Comparison of ENCODE assay signal across 1 cellular context in genomic region chr12:51977320-51977753, GRCh38.
A peak's percentile ranks its signal among the peaks of the same experiment; 100 is the strongest.
TF ChIP-seq lines count a peak whose summit lies in the region.

No MANE protein-coding gene starts in this region.

TF ChIP-seq in HepG2, 621 proteins besides CTCF, POLR2A, EP300 and RAD21 (continues in another document):
- TF ChIP-seq KDM2A (CRISPR knock-in tag; IDR thresholded peaks at IDR 0.05; ENCODE audit: borderline replicate concordance, low read depth) (no peak), ZFP41 (CRISPR knock-in tag; IDR thresholded peaks at IDR 0.05; ENCODE audit: borderline replicate concordance) (no peak), ZNF33A (CRISPR knock-in tag; IDR thresholded peaks at IDR 0.05; ENCODE audit: borderline replicate concordance) (no peak), STAT5B (CRISPR knock-in tag; IDR thresholded peaks at IDR 0.05) (no peak), TOPORS (CRISPR knock-in tag; IDR thresholded peaks at IDR 0.05) (no peak), CC2D1A (CRISPR knock-in tag; IDR thresholded peaks at IDR 0.05) (no peak), ZNF768 (CRISPR knock-in tag; IDR thresholded peaks at IDR 0.05) (no peak), ZNF354B (CRISPR knock-in tag; IDR thresholded peaks at IDR 0.05) (no peak), GATA4 (IDR thresholded peaks at IDR 0.05; ENCODE audit: borderline replicate concordance, low read depth) (no peak), ZNF546 (CRISPR knock-in tag; conservative IDR thresholded peaks at IDR 0.05) (no peak), ZNF883 (CRISPR knock-in tag; IDR thresholded peaks at IDR 0.05; ENCODE audit: not compliant biosample characterization) (no peak), ZMYM4 (CRISPR knock-in tag; IDR thresholded peaks at IDR 0.05) (0 out of 2 replicates have a peak, but pooled peaks have one; percentile 25), GABPB1 (CRISPR knock-in tag; IDR thresholded peaks at IDR 0.05) (peak; percentile 53; the same call in 1 of the 2 replicates), ARNTL (CRISPR knock-in tag; IDR thresholded peaks at IDR 0.05) (0 out of 2 replicates have a peak, but pooled peaks have one; percentile 21), MIXL1 (CRISPR knock-in tag; IDR thresholded peaks at IDR 0.05) (0 out of 2 replicates have a peak, but pooled peaks have one; percentile 1), PRPF4 (IDR thresholded peaks at IDR 0.05; ENCODE audit: low read depth, low read length, poor library complexity, severe bottlenecking) (peak; percentile 12), ETV6 (CRISPR knock-in tag; conservative IDR thresholded peaks at IDR 0.05) (no peak), NCOR1 (IDR thresholded peaks at IDR 0.05; ENCODE audit: borderline replicate concordance, low read length) (no peak), ATF4 (CRISPR knock-in tag; IDR thresholded peaks at IDR 0.05) (no peak), ZNF501 (CRISPR knock-in tag; IDR thresholded peaks at IDR 0.05) (no peak), SOX13 (IDR thresholded peaks at IDR 0.05) (no peak), SOX13 (CRISPR knock-in tag; conservative IDR thresholded peaks at IDR 0.05 in 1 of 2, IDR thresholded peaks at IDR 0.05 in 1 of 2) (0 out of 4 replicates have a peak, but pooled peaks of 1 of the 2 experiments have one; percentile 7), HOXA3 (CRISPR knock-in tag; IDR thresholded peaks at IDR 0.05) (peak; percentile 6; the same call in 1 of the 2 replicates), ZNF792 (CRISPR knock-in tag; IDR thresholded peaks at IDR 0.05) (no peak), ZNF556 (CRISPR knock-in tag; IDR thresholded peaks at IDR 0.05; ENCODE audit: borderline replicate concordance) (no peak), ZKSCAN8 (CRISPR knock-in tag; IDR thresholded peaks at IDR 0.05; ENCODE audit: borderline replicate concordance) (no peak), CEBPB (IDR thresholded peaks at IDR 0.05; ENCODE audit: borderline replicate concordance, low read depth, low read length) (peak; percentile 80), NONO (IDR thresholded peaks at IDR 0.05) (no peak), NONO (CRISPR knock-in tag; conservative IDR thresholded peaks at IDR 0.05) (0 out of 2 replicates have a peak, but pooled peaks have one; percentile 6), CEBPG (CRISPR knock-in tag; IDR thresholded peaks at IDR 0.05) (peak; percentile 11; the same call in 1 of the 2 replicates), CBFB (CRISPR knock-in tag; IDR thresholded peaks at IDR 0.05) (no peak), ZBTB33 (CRISPR knock-in tag; IDR thresholded peaks at IDR 0.05) (peak; percentile 65; the same call in 1 of the 2 replicates), GABPA (IDR thresholded peaks at IDR 0.05; ENCODE audit: low read depth, low read length) (no peak), GABPA (CRISPR knock-in tag; IDR thresholded peaks at IDR 0.05; ENCODE audit: low read depth) (0 out of 2 replicates have a peak, but pooled peaks have one; percentile 8), ATF2 (CRISPR knock-in tag; IDR thresholded peaks at IDR 0.05) (no peak), SRSF1 (optimal IDR thresholded peaks at IDR 0.05; ENCODE audit: low read depth, low read length) (no peak), ZNF749 (CRISPR knock-in tag; IDR thresholded peaks at IDR 0.05; ENCODE audit: borderline replicate concordance) (no peak), ZNF691 (CRISPR knock-in tag; IDR thresholded peaks at IDR 0.05; ENCODE audit: borderline replicate concordance, low read depth) (peak; percentile 33; the same call in 1 of the 2 replicates), REL (CRISPR knock-in tag; conservative IDR thresholded peaks at IDR 0.05) (no peak), MLXIP (CRISPR knock-in tag; IDR thresholded peaks at IDR 0.05; ENCODE audit: borderline replicate concordance) (no peak), ZHX1 (CRISPR knock-in tag; IDR thresholded peaks at IDR 0.05; ENCODE audit: low read depth) (no peak), NR2C2 (CRISPR knock-in tag; IDR thresholded peaks at IDR 0.05; ENCODE audit: borderline replicate concordance) (peak; percentile 32; the same call in 1 of the 2 replicates), FOXC1 (CRISPR knock-in tag; IDR thresholded peaks at IDR 0.05; ENCODE audit: borderline replicate concordance) (no peak)
- TF ChIP-seq, protein P1, sequence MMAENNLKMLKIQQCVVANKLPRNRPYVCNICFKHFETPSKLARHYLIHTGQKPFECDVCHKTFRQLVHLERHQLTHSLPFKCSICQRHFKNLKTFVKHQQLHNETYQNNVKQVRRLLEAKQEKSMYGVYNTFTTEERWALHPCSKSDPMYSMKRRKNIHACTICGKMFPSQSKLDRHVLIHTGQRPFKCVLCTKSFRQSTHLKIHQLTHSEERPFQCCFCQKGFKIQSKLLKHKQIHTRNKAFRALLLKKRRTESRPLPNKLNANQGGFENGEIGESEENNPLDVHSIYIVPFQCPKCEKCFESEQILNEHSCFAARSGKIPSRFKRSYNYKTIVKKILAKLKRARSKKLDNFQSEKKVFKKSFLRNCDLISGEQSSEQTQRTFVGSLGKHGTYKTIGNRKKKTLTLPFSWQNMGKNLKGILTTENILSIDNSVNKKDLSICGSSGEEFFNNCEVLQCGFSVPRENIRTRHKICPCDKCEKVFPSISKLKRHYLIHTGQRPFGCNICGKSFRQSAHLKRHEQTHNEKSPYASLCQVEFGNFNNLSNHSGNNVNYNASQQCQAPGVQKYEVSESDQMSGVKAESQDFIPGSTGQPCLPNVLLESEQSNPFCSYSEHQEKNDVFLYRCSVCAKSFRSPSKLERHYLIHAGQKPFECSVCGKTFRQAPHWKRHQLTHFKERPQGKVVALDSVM (CRISPR knock-in tag; IDR thresholded peaks at IDR 0.05) = peak; percentile 96
- TF ChIP-seq, protein P2, sequence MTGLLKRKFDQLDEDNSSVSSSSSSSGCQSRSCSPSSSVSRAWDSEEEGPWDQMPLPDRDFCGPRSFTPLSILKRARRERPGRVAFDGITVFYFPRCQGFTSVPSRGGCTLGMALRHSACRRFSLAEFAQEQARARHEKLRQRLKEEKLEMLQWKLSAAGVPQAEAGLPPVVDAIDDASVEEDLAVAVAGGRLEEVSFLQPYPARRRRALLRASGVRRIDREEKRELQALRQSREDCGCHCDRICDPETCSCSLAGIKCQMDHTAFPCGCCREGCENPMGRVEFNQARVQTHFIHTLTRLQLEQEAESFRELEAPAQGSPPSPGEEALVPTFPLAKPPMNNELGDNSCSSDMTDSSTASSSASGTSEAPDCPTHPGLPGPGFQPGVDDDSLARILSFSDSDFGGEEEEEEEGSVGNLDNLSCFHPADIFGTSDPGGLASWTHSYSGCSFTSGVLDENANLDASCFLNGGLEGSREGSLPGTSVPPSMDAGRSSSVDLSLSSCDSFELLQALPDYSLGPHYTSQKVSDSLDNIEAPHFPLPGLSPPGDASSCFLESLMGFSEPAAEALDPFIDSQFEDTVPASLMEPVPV (CRISPR knock-in tag; IDR thresholded peaks at IDR 0.05) = no peak
- TF ChIP-seq, protein P3, sequence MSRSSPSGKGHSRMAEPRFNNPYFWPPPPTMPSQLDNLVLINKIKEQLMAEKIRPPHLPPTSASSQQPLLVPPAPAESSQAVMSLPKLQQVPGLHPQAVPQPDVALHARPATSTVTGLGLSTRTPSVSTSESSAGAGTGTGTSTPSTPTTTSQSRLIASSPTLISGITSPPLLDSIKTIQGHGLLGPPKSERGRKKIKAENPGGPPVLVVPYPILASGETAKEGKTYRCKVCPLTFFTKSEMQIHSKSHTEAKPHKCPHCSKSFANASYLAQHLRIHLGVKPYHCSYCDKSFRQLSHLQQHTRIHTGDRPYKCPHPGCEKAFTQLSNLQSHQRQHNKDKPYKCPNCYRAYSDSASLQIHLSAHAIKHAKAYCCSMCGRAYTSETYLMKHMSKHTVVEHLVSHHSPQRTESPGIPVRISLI (CRISPR knock-in tag; IDR thresholded peaks at IDR 0.05; ENCODE audit: borderline replicate concordance) = no peak
- TF ChIP-seq, protein P4, sequence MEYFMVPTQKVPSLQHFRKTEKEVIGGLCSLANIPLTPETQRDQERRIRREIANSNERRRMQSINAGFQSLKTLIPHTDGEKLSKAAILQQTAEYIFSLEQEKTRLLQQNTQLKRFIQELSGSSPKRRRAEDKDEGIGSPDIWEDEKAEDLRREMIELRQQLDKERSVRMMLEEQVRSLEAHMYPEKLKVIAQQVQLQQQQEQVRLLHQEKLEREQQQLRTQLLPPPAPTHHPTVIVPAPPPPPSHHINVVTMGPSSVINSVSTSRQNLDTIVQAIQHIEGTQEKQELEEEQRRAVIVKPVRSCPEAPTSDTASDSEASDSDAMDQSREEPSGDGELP (IDR thresholded peaks at IDR 0.05; ENCODE audit: borderline replicate concordance, low read depth) = peak; percentile 29; the same call in 1 of the 2 replicates
